In genomic region chr1:226678251-226678650, GRCh38 we compare ENCODE assay signal across 12 cellular contexts.
DNase-seq lines count a peak whose midpoint lies in the region; ATAC-seq, FAIRE-seq and TF ChIP-seq lines count a peak whose summit lies in the region.
"Had no signal": no experiment of that assay in that cellular context is flagged by ENCODE, and none has a peak within 500 bp of the region (broad histone marks: within the 10 kb centered on the region; RNA-seq: fewer than 3 reads in every experiment).

No MANE protein-coding gene starts in this region.

- H3K9me3 ChIP-seq in CD8-positive, alpha-beta T cell (ENCODE audit: low read length), result no peaks in the 10 kb centered on the region
- no peaks in the 10 kb centered on the region for H3K9me3 ChIP-seq in SU-DHL-6 (ENCODE audit: insufficient read depth, low read length)
- no peaks in the 10 kb centered on the region for H3K9me3 ChIP-seq in effector memory CD4-positive, alpha-beta T cell (ENCODE audit: control insufficient read depth, low read length)

- FAIRE-seq in GM12891 (lab: Jason Lieb, UNC), result no peak
- FAIRE-seq: D721Med had no signal

- H3K4me2 ChIP-seq in SU-DHL-6 (ENCODE audit: low read depth, low read length, poor library complexity, severe bottlenecking), result no peak overlapping the region

- no peak for ATAC-seq in CD8-positive, alpha-beta T cell
- ATAC-seq in stimulated activated effector memory CD8-positive, alpha-beta T cell treated with anti-CD3 and anti-CD28 coated beads, Interleukin-12 subunit alpha, Interleukin-12 subunit beta, amount 100 ng/mL, for 72 hours, result no peak
- ATAC-seq in GM21825 (IDR thresholded peaks at IDR 0.05; ENCODE audit: unreplicated experiment), result no peak
- ATAC-seq in HG03039 (IDR thresholded peaks at IDR 0.05; ENCODE audit: unreplicated experiment), result no peak

- no peaks in the 10 kb centered on the region for H4K20me1 ChIP-seq in SU-DHL-6 (ENCODE audit: low read depth, low read length)

- no peaks in the 10 kb centered on the region for H3K9me3 Mint-ChIP-seq in CD8-positive, alpha-beta T cell
- H3K9me3 Mint-ChIP-seq in stimulated activated effector memory CD8-positive, alpha-beta T cell treated with anti-CD3 and anti-CD28 coated beads, Interleukin-12 subunit alpha, Interleukin-12 subunit beta, amount 100 ng/mL, for 72 hours, result no peaks in the 10 kb centered on the region

- CTCF ChIA-PET in CD8-positive, alpha-beta T cell (lab: Charles Lee), result interaction anchor here (1.3 to 3.8 kb wide), 7 partner anchors 10 to 56 kb away, joined by 4 to 17 read pairs (median 9); no protein-coding TSS in a partner anchor

- peaks cover 96% of the 10 kb centered on the region for H3K4me1 Mint-ChIP-seq in CD8-positive, alpha-beta T cell (ENCODE audit: low read depth)
- H3K4me1 Mint-ChIP-seq in stimulated activated effector memory CD8-positive, alpha-beta T cell treated with anti-CD3 and anti-CD28 coated beads, Interleukin-12 subunit alpha, Interleukin-12 subunit beta, amount 100 ng/mL, for 72 hours, result peaks cover 96% of the 10 kb centered on the region

- peaks cover 98% of the 10 kb centered on the region for H3K4me1 ChIP-seq in CD8-positive, alpha-beta T cell (ENCODE audit: insufficient read depth, low read length)
- H3K4me1 ChIP-seq in effector memory CD4-positive, alpha-beta T cell (ENCODE audit: control insufficient read depth, insufficient read depth, low read length, poor library complexity, severe bottlenecking), result peaks cover 94% of the 10 kb centered on the region

- peak overlapping the region; percentile 69 for H3K27ac ChIP-seq in CD8-positive, alpha-beta T cell (ENCODE audit: low read depth, low read length)
- peak overlapping the region; percentile 92 for H3K27ac ChIP-seq in SU-DHL-6 (ENCODE audit: low read depth, low read length)
- H3K27ac ChIP-seq in effector memory CD4-positive, alpha-beta T cell (ENCODE audit: insufficient read depth, low read length, poor library complexity, severe bottlenecking), result peak overlapping the region; percentile 92

- H3K9ac ChIP-seq in SU-DHL-6 (ENCODE audit: low read length), result no peak overlapping the region

- no peaks in the 10 kb centered on the region for H3K9me2 ChIP-seq in SU-DHL-6 (replicated peaks; ENCODE audit: insufficient read depth, low read length)

- H2AFZ ChIP-seq in SU-DHL-6 (ENCODE audit: low read depth, low read length, severe bottlenecking), result no peak overlapping the region

- no peaks in the 10 kb centered on the region for H3K27me3 Mint-ChIP-seq in CD8-positive, alpha-beta T cell (ENCODE audit: low read depth)

- peak overlapping the region; percentile 99 for H3K27ac Mint-ChIP-seq in CD8-positive, alpha-beta T cell
- H3K27ac Mint-ChIP-seq in stimulated activated effector memory CD8-positive, alpha-beta T cell treated with anti-CD3 and anti-CD28 coated beads, Interleukin-12 subunit alpha, Interleukin-12 subunit beta, amount 100 ng/mL, for 72 hours, result peak overlapping the region; percentile 97

- intact Hi-C loops in CD8-positive, alpha-beta T cell (cut with DNase I, micrococcal nuclease), result no loop called here

- no peak for TF ChIP-seq POLR2A in GM12891 (IDR thresholded peaks at IDR 0.05; ENCODE audit: low read depth, low read length)

- H3K36me3 Mint-ChIP-seq in CD8-positive, alpha-beta T cell, result peaks cover 36% of the 10 kb centered on the region
- H3K36me3 Mint-ChIP-seq in stimulated activated effector memory CD8-positive, alpha-beta T cell treated with anti-CD3 and anti-CD28 coated beads, Interleukin-12 subunit alpha, Interleukin-12 subunit beta, amount 100 ng/mL, for 72 hours, result peaks cover 38% of the 10 kb centered on the region

- no peak for DNase-seq in CD8-positive, alpha-beta T cell
- no peak for DNase-seq in effector memory CD4-positive, alpha-beta T cell
- no peak for DNase-seq in stimulated activated effector memory CD8-positive, alpha-beta T cell treated with anti-CD3 and anti-CD28 coated beads, Interleukin-12 subunit alpha, Interleukin-12 subunit beta, amount 100 ng/mL, for 72 hours (ENCODE audit: low spot score in 2 of 2)
- DNase-seq in GM12891 (ENCODE audit: insufficient read length, low spot score), result no peak
- DNase-seq in DMS53 treated with DMSO at 0.1 percent for 48 hours (lab: John Stamatoyannopoulos, UW; ENCODE audit: unreplicated experiment), result no peak
- DNase-seq: amygdala, erythroblast, NCI-H345 had no signal

- H3K4me3 ChIP-seq in CD8-positive, alpha-beta T cell (ENCODE audit: low read depth, low read length), result peak overlapping the region; percentile 10
- no peak overlapping the region for H3K4me3 ChIP-seq in SU-DHL-6 (ENCODE audit: insufficient read depth, low read length, poor library complexity, severe bottlenecking)
- no peak overlapping the region for H3K4me3 ChIP-seq in effector memory CD4-positive, alpha-beta T cell (ENCODE audit: insufficient read depth, low read depth, low read length, poor library complexity, severe bottlenecking)

- TF ChIP-seq CTCF in CD8-positive, alpha-beta T cell (IDR thresholded peaks at IDR 0.05), result no peak
- no peak for TF ChIP-seq CTCF in SU-DHL-6 (IDR thresholded peaks at IDR 0.05; ENCODE audit: insufficient read depth, low read length, poor library complexity, severe bottlenecking)

- H3K4me3 Mint-ChIP-seq in CD8-positive, alpha-beta T cell, result peak overlapping the region; percentile 75
- peak overlapping the region; percentile 64 for H3K4me3 Mint-ChIP-seq in stimulated activated effector memory CD8-positive, alpha-beta T cell treated with anti-CD3 and anti-CD28 coated beads, Interleukin-12 subunit alpha, Interleukin-12 subunit beta, amount 100 ng/mL, for 72 hours

- no peaks in the 10 kb centered on the region for H3K36me3 ChIP-seq in CD8-positive, alpha-beta T cell (ENCODE audit: insufficient read depth, low read length)
- no peaks in the 10 kb centered on the region for H3K36me3 ChIP-seq in SU-DHL-6 (ENCODE audit: low read length)
- H3K36me3 ChIP-seq in effector memory CD4-positive, alpha-beta T cell (ENCODE audit: control insufficient read depth, insufficient read depth, low read length), result no peaks in the 10 kb centered on the region

- peaks cover 18% of the 10 kb centered on the region; the same call in 1 of the 2 replicates for H3K79me2 ChIP-seq in SU-DHL-6 (ENCODE audit: insufficient read depth, low read length)

- no peaks in the 10 kb centered on the region for H3K27me3 ChIP-seq in CD8-positive, alpha-beta T cell (ENCODE audit: insufficient read depth, low read length)
- no peaks in the 10 kb centered on the region for H3K27me3 ChIP-seq in SU-DHL-6 (ENCODE audit: low read length)
- no peaks in the 10 kb centered on the region for H3K27me3 ChIP-seq in effector memory CD4-positive, alpha-beta T cell (replicated peaks; ENCODE audit: control insufficient read depth, insufficient read depth, low read length, poor library complexity, severe bottlenecking)

- H3F3A ChIP-seq in SU-DHL-6 (ENCODE audit: insufficient read depth), result peaks cover 66% of the 10 kb centered on the region

- POLR2A ChIA-PET in CD8-positive, alpha-beta T cell (lab: Charles Lee), result interaction anchor here (0.7 to 3.4 kb wide), 10 partner anchors 10 to 60 kb away, joined by 3 to 20 read pairs (median 4); partner anchors contain the start of gene ITPKB

TF ChIP-seq in GM12891, 5 proteins besides CTCF, POLR2A, EP300 and RAD21:
- TF ChIP-seq POLR2AphosphoS5 (IDR thresholded peaks at IDR 0.05; ENCODE audit: low read depth, low read length) (no peak), TAF1 (IDR thresholded peaks at IDR 0.05; ENCODE audit: low read depth, low read length) (no peak), SPI1 (IDR thresholded peaks at IDR 0.05; ENCODE audit: low read depth, low read length) (no peak), POU2F2 (IDR thresholded peaks at IDR 0.05; ENCODE audit: low read depth, low read length) (no peak), PAX5 (IDR thresholded peaks at IDR 0.05; ENCODE audit: insufficient read depth, low read length, severe bottlenecking) (no peak)
TF ChIP-seq in GM12891: peak in this region for 0.
